Comparison of ENCODE assay signal across 3 cellular contexts in the genomic region with DNA sequence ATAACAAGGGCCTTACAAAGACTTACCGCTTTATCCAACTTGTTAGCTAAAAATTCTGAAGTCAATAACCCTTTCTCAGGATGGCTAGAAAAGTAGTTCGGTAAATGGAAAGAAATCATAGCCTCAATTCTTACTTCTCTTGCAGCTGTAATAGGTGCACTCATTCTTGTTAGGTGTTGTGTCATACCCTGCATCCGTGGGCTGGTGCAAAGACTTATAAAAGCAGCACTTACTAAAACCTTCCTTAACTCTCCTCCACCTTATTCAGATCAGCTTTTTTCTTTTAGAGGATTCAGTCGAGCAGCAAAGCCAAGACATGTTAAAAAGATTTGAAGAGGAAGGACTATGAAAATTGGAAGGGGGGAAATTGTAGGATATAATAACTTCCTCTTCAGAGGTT.
"Had no signal": no experiment of that assay in that cellular context is flagged by ENCODE, and none has a peak within 500 bp of the region (broad histone marks: within the 10 kb centered on the region; RNA-seq: fewer than 3 reads in every experiment).

No MANE protein-coding gene starts in this region.

- H3K4me3 ChIP-seq: GM12878 had no signal

- ATAC-seq: GM12878 had no signal

- DNase-seq: GDM1, GF-D8 had no signal
